Comparison of ENCODE assay signal across 10 cellular contexts in genomic region chr9:102205251-102205650, GRCh38.
"Had no signal": no experiment of that assay in that cellular context is flagged by ENCODE, and none has a peak within 500 bp of the region (broad histone marks: within the 10 kb centered on the region; RNA-seq: fewer than 3 reads in every experiment).

No MANE protein-coding gene starts in this region.

- H3K27ac ChIP-seq: GM23248 had no signal

- DNase-seq: GM23248, GOT3, H7, H9, HCEC 1CT, HFFc6 had no signal

- H3K36me3 ChIP-seq: HAP-1 had no signal

- FAIRE-seq: H1 had no signal

- H3K9me3 ChIP-seq: HAP-1 had no signal

- ATAC-seq: GM23338, HCT116 had no signal

- H3K4me3 ChIP-seq: GM23248, GM23338, HAP-1 had no signal
